1 cellular context compared by ENCODE assay signal in genomic region chr12:91989143-91989542, GRCh38.
TF ChIP-seq lines count a peak whose summit lies in the region.

No MANE protein-coding gene starts in this region.

TF ChIP-seq in GM12878, 131 proteins besides CTCF, POLR2A, EP300 and RAD21 (continued from another document):
- no peak for TF ChIP-seq BACH1 (IDR thresholded peaks at IDR 0.05; ENCODE audit: borderline replicate concordance)
